Comparison of ENCODE assay signal across 38 cellular contexts in genomic region chr10:114188876-114189275, GRCh38. TPM values are rescaled to one million over a fixed set of nuclear protein-coding genes. Genes with fewer than 3 reads are reported as not detected.
"Had no signal": no experiment of that assay in that cellular context is flagged by ENCODE, and none has a peak within 500 bp of the region (broad histone marks: within the 10 kb centered on the region; RNA-seq: fewer than 3 reads in every experiment).

No MANE protein-coding gene starts in this region.

- H3K36me3 ChIP-seq: MG63, SJCRH30 had no signal

- H3K4me3 ChIP-seq: MG63, PC-9, SJCRH30, SK-N-MC had no signal

- H3K27ac ChIP-seq: PC-9, RWPE1, SJCRH30, SK-N-MC had no signal

- FAIRE-seq: RCC 7860 had no signal

- H3K4me1 ChIP-seq: SJCRH30 had no signal

- ATAC-seq: Panc1, Right ventricle myocardium inferior, SK-N-SH treated with all-trans-retinoic acid at 6 μM for 48 hours had no signal

- H3K9me3 ChIP-seq: MG63, SJCRH30 had no signal

- DNase-seq: Kasumi-1, MG63, NCI-H1048, NCI-H1092 treated with DMSO at 0.1 percent for 48 hours, NCI-H1105 treated with DMSO at 0.1 percent for 48 hours, NCI-H1417, NCI-H1436, NCI-H146, NCI-H1694, NCI-H187, NCI-H1930, NCI-H2029 treated with DMSO at 0.1 percent for 48 hours, NCI-H2081 treated with DMSO at 0.1 percent for 48 hours, NCI-H2107, NCI-H2171, NCI-H226, NCI-H446 treated with DMSO at 0.1 percent for 48 hours, NCI-H510A, NCI-H524, NCI-H526, NCI-H69, NCI-H748 treated with DMSO at 0.1 percent for 48 hours, NCI-H82, PC-9, SHP77, SIG-M5, SJCRH30, SW 1271 had no signal

- H3K27me3 ChIP-seq: SJCRH30 had no signal

RNA-seq across cellular contexts. Expression of gene TDRD1, which starts 9.7 kb away (rescaled TPM):
- total RNA-seq: M059J, OCI-LY7, PC-9, RPMI7951, SK-MEL-5 had no signal

RNA-seq across cellular contexts. Expression of gene VWA2, which starts 50.2 kb away (rescaled TPM):
- total RNA-seq: M059J, OCI-LY7, Right ventricle myocardium inferior, RPMI7951, SJCRH30, SK-MEL-5 had no signal
